ENCODE assay signal across 32 cellular contexts in the genomic region with DNA sequence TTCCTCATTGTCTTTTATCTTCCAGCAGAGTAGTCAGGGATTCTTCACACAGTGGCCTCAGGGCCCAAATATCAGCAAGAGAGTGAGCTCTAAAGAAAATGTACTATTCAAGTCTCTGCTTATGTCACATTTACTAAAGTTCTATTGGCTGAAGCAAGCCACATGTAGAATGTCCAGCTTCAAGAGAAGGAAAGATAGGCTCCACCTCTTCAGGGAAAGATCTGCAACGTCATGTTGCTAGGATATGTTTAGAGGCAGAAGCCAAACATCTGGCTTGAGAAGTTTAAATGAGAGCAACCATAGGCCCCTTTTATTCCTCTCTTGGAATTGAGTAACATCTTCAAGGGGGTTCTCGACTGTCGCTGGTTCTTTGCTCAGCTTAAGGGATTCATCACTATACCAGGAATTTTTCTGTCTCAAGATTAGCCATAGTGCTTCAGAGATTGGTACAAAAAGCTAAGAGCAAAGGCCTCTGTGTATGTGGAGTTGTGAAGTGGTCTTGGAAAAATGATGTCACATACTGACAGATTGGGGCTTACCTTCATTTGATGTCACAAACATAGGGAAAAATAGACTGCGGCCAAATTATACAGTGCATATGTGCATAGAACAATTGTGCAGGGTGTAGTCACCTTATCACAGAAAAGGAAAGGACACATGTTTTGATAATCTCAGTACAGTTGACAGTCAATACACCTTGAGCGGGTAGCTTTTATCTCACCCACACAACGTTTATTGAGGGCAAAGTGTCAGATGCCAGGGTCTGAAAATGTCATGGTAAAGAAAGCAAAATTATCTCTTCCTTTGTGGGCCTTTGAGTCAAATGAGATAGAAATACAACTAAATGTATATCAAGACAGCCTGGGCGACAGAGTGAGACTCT. TPM values are rescaled to one million over a fixed set of nuclear protein-coding genes. Genes with fewer than 3 reads are reported as not detected.
DNase-seq lines count a peak whose midpoint lies in the region; ATAC-seq, FAIRE-seq and TF ChIP-seq lines count a peak whose summit lies in the region.
"Had no signal": no experiment of that assay in that cellular context is flagged by ENCODE, and none has a peak within 500 bp of the region (broad histone marks: within the 10 kb centered on the region; RNA-seq: fewer than 3 reads in every experiment).

No MANE protein-coding gene starts in this region.

- no peak overlapping the region for H3K4me3 ChIP-seq in K562
- H3K4me3 ChIP-seq in foreskin fibroblast (ENCODE audit: low read depth in 1 of 2, low read length in 2 of 2) = peak overlapping the region in 1 of 2 donors; percentile 42
- H3K4me3 ChIP-seq in smooth muscle cell = no peak overlapping the region
- H3K4me3 ChIP-seq: adrenal gland, left ventricle myocardium inferior, ovary, tibial nerve had no signal

- 4% methylated on average over 7 of the region's 7 CpGs for WGBS in K562 (ENCODE audit: insufficient coverage, low coverage, missing lambda C conversion rate)
- WGBS in smooth muscle cell (ENCODE audit: low lambda C conversion rate) = 70% methylated on average over 7 of the region's 7 CpGs

- no peaks in the 10 kb centered on the region for H3K9me3 ChIP-seq in K562 (replicated peaks; ENCODE audit: control insufficient read depth, insufficient read depth, low read depth, low read length)
- H3K9me3 ChIP-seq in smooth muscle cell (replicated peaks; ENCODE audit: low read depth) = no peaks in the 10 kb centered on the region
- H3K9me3 ChIP-seq: adrenal gland, left ventricle myocardium inferior, ovary, tibial nerve had no signal

- H3K27me3 ChIP-seq in K562 (ENCODE audit: control insufficient read depth in 2 of 2, insufficient read depth in 2 of 2, low read length in 2 of 2) (no peaks in the 10 kb centered on the region), smooth muscle cell (ENCODE audit: low read depth) (no peaks in the 10 kb centered on the region)
- H3K27me3 ChIP-seq: adrenal gland, ovary, tibial nerve had no signal

- H3K9ac ChIP-seq in K562 (ENCODE audit: insufficient read depth in 1 of 2, low read depth in 2 of 2, low read length in 2 of 2) (no peak overlapping the region), smooth muscle cell (ENCODE audit: low read depth) (no peak overlapping the region)
- H3K9ac ChIP-seq: KMS-11 had no signal

- intact Hi-C loops in K562 (cut with micrococcal nuclease) = no loop called here

- H3K36me3 ChIP-seq in K562 (ENCODE audit: control insufficient read depth, insufficient read depth, low read length) = no peaks in the 10 kb centered on the region; the same call in 2 of the 3 replicates
- H3K36me3 ChIP-seq in smooth muscle cell (ENCODE audit: low read depth) = no peaks in the 10 kb centered on the region
- H3K36me3 ChIP-seq: adrenal gland, left ventricle myocardium inferior, ovary, tibial nerve had no signal

- H3K4me1 ChIP-seq in K562 (replicated peaks in 1 of 2; ENCODE audit: control insufficient read depth in 2 of 2, insufficient read depth in 2 of 2, low read length in 2 of 2) (peaks cover 0 to 37% of the 10 kb centered on the region in 2 experiments; a peak in 3 of 5 replicates), smooth muscle cell (ENCODE audit: low read depth) (peaks cover 6% of the 10 kb centered on the region)
- H3K4me1 ChIP-seq: left ventricle myocardium inferior, tibial nerve had no signal

- peaks cover 4% of the 10 kb centered on the region for H3K27me3 Mint-ChIP-seq in nephron progenitor cell (ENCODE audit: low read depth, poor library complexity)

- H3K4me2 ChIP-seq in K562 (ENCODE audit: insufficient read depth, low read length) = peak overlapping the region; percentile 49; the same call in 1 of the 2 replicates
- no peak overlapping the region for H3K4me2 ChIP-seq in smooth muscle cell
- H3K4me2 ChIP-seq: KMS-11 had no signal

- in situ Hi-C loops in K562 (cut with MboI) = no loop called here

- no peak for TF ChIP-seq CTCF in K562 (IDR thresholded peaks at IDR 0.05 in 2 of 3, conservative IDR thresholded peaks at IDR 0.05 in 1 of 3; ENCODE audit: insufficient read depth in 2 of 3, low read depth in 1 of 3, low read length in 3 of 3)
- no peak for TF ChIP-seq CTCF in foreskin fibroblast (IDR thresholded peaks at IDR 0.05; ENCODE audit: low read depth, low read length)
- no peak for TF ChIP-seq CTCF in smooth muscle cell (IDR thresholded peaks at IDR 0.05; ENCODE audit: borderline replicate concordance, insufficient read depth, poor library complexity, severe bottlenecking)
- no peak for TF ChIP-seq CTCF in GM10266 (IDR thresholded peaks at IDR 0.05; ENCODE audit: control insufficient read depth, insufficient read depth, low read depth, missing control alignments)
- TF ChIP-seq CTCF in nephron progenitor cell (IDR thresholded peaks at IDR 0.05) = no peak

- H4K20me1 ChIP-seq in K562 (replicated peaks; ENCODE audit: control insufficient read depth, insufficient read depth, low read length) (no peaks in the 10 kb centered on the region), smooth muscle cell (ENCODE audit: low read depth) (no peaks in the 10 kb centered on the region)

- no TSS peak for BruUV-seq in K562 (replicated peaks; lab: Mats Ljungman, UMichigan)

- H3K9me1 ChIP-seq in K562 (ENCODE audit: control insufficient read depth, insufficient read depth, low read length) = no peaks in the 10 kb centered on the region

- H3K4me1 Mint-ChIP-seq in nephron progenitor cell = peaks cover 4% of the 10 kb centered on the region
- H3K4me1 Mint-ChIP-seq: brain had no signal

- peak; percentile 73 for FAIRE-seq in K562 (lab: Jason Lieb, UNC)
- FAIRE-seq: GM18507 had no signal

- no peak overlapping the region for H3K27ac Mint-ChIP-seq in nephron progenitor cell
- H3K27ac Mint-ChIP-seq: activated T-cell treated with anti-CD3 and anti-CD28 coated beads, Interleukin-2, amount 50 U/mL, for 24 hours; mesothelial cell of epicardium; natural killer cell treated with Interleukin-12 subunit alpha and Interleukin-12 subunit beta and Interleukin-15 and Interleukin-18, amount 100 ng/mL, for 72 hours had no signal

- peak; percentile 88 for ATAC-seq in K562
- ATAC-seq: HCT116; natural killer cell treated with Interleukin-12 subunit alpha and Interleukin-12 subunit beta and Interleukin-15 and Interleukin-18, amount 100 ng/mL, for 72 hours had no signal

- TF ChIP-seq POLR2A in K562 (conservative IDR thresholded peaks at IDR 0.05) = no peak

- peak overlapping the region; percentile 75 for H2AFZ ChIP-seq in K562 (ENCODE audit: low read depth, low read length)
- H2AFZ ChIP-seq in smooth muscle cell (ENCODE audit: low read depth) = peak overlapping the region; percentile 4

- peak; percentile 72; the same call in 1 of the 2 replicates for TF ChIP-seq EP300 in K562 (IDR thresholded peaks at IDR 0.05; ENCODE audit: low read length)

- H3K9me3 Mint-ChIP-seq in nephron progenitor cell = no peaks in the 10 kb centered on the region
- H3K9me3 Mint-ChIP-seq: activated T-cell treated with anti-CD3 and anti-CD28 coated beads, Interleukin-2, amount 50 U/mL, for 24 hours; brain had no signal

- H3K79me2 ChIP-seq in K562 (ENCODE audit: control insufficient read depth, insufficient read depth, low read length) = no peaks in the 10 kb centered on the region
- no peaks in the 10 kb centered on the region for H3K79me2 ChIP-seq in smooth muscle cell (ENCODE audit: low read depth)

- H3K27ac ChIP-seq in K562 (ENCODE audit: extremely low read depth, low read depth, low read length) = peak overlapping the region; percentile 40; the same call in 2 of the 3 replicates
- H3K27ac ChIP-seq in smooth muscle cell (ENCODE audit: low read depth) = peak overlapping the region; percentile 58
- H3K27ac ChIP-seq: adrenal gland, C4-2B, KMS-11, left ventricle myocardium inferior, ovary, RWPE1, tibial nerve had no signal

- no peaks in the 10 kb centered on the region for H3K36me3 Mint-ChIP-seq in nephron progenitor cell (ENCODE audit: low read depth)
- H3K36me3 Mint-ChIP-seq: brain; mesothelial cell of epicardium; natural killer cell treated with Interleukin-12 subunit alpha and Interleukin-12 subunit beta and Interleukin-15 and Interleukin-18, amount 100 ng/mL, for 72 hours had no signal

- no peak for TF ChIP-seq RAD21 in K562 (CRISPR knock-in tag; conservative IDR thresholded peaks at IDR 0.05 in 1 of 2, IDR thresholded peaks at IDR 0.05 in 1 of 2)

- H3K4me3 Mint-ChIP-seq in nephron progenitor cell = no peak overlapping the region
- H3K4me3 Mint-ChIP-seq: activated T-cell treated with anti-CD3 and anti-CD28 coated beads, Interleukin-2, amount 50 U/mL, for 24 hours; mesothelial cell of epicardium; natural killer cell treated with Interleukin-12 subunit alpha and Interleukin-12 subunit beta and Interleukin-15 and Interleukin-18, amount 100 ng/mL, for 72 hours had no signal

- POLR2A ChIA-PET in K562 (lab: Yijun Ruan, JAX) = interaction anchor here (0.7 to 2.5 kb wide), 9 partner anchors 10 to 589 kb away, joined by 3 to 19 read pairs (median 4); partner anchors contain the start of genes NKIRAS1 and RPL15

- CTCF ChIA-PET in K562 (lab: Yijun Ruan, JAX; ENCODE audit: low intra/inter-chr PET ratio) = no interaction called here

- peak in 60 of 76 experiments; percentile 2 to 90 (median 42) for DNase-seq in HUDEP-2 (lab: John Stamatoyannopoulos, UW; ENCODE audit: unreplicated experiment in 76 of 76)
- DNase-seq in K562 (ENCODE audit: extremely low read depth in 1 of 4, low spot score in 3 of 4) = peak; percentile 39 to 78 (median 61)
- DNase-seq in foreskin fibroblast = peak; percentile 76 to 90
- no peak for DNase-seq in smooth muscle cell (lab: John Stamatoyannopoulos, UW; ENCODE audit: unreplicated experiment)
- no peak for DNase-seq in GM10266 (ENCODE audit: extremely low spot score)
- no peak for DNase-seq in NAMALWA (ENCODE audit: low spot score)
- no peak for DNase-seq in nephron progenitor cell
- no peak for DNase-seq in central memory CD4-positive, alpha-beta T cell
- DNase-seq: ACHN; activated T-cell treated with anti-CD3 and anti-CD28 coated beads, Interleukin-2, amount 50 U/mL, for 24 hours; adrenal gland; DND-41; effector CD8-positive, alpha-beta T cell; left ventricle myocardium inferior; MM.1S; NCI-H1436; NCI-H446 treated with DMSO at 0.1 percent for 48 hours; NCI-H82; ovary; retina; stimulated activated CD4-positive, alpha-beta T cell treated with anti-CD3 and anti-CD28 coated beads, Interleukin-2, amount 100 ng/mL, for 24 hours had no signal

- H3F3A ChIP-seq in smooth muscle cell (ENCODE audit: low read depth) = peaks cover 5% of the 10 kb centered on the region

RNA-seq across cellular contexts. Expression of gene THRB, which starts 11.3 kb away (rescaled TPM):
- 30.5 and 37.3 TPM in 2 replicates for total RNA-seq in K562 (2011; cell fraction: chromatin; rRNA removed; ENCODE audit: low replicate concordance)
- 8.4 and 9.8 TPM in 2 replicates for total RNA-seq in K562 (2011; cell fraction: nucleolus; rRNA removed)
- 15.2 and 25.6 TPM in 2 replicates for total RNA-seq in K562 (2011; cell fraction: nucleoplasm; rRNA removed)
- total RNA-seq in K562 (2014; rRNA removed) = 5.6 and 6.0 TPM in 2 replicates
- 6.9 and 8.3 TPM in 2 replicates for total RNA-seq in K562 (2014; rRNA removed; fragmentation: Illumina TruSeq; extraction: Trizol)
- 7.0 and 7.2 TPM in 2 replicates for total RNA-seq in K562 (2015; rRNA removed; fragmentation: Illumina TruSeq; extraction: Trizol)
- total RNA-seq in K562 (2021) = 9.7 and 10.5 TPM in 2 replicates
- polyA plus RNA-seq in K562 (2011; rRNA removed) = 11.0 and 14.9 TPM in 2 replicates
- polyA plus RNA-seq in K562 (2011; cell fraction: cytosol; rRNA removed) = 5.1 and 6.0 TPM in 2 replicates
- 14.3 and 15.5 TPM in 2 replicates for polyA plus RNA-seq in K562 (2011; cell fraction: nucleus; rRNA removed)
- 5.7 and 5.9 TPM in 2 replicates for polyA plus RNA-seq in K562 (2012)
- 7.1 and 9.0 TPM in 2 replicates for polyA plus RNA-seq in K562 (2014; fragmentation: Illumina TruSeq; extraction: Trizol)
- 1 to 10 TPM; 1.7 to 3.0 TPM for polyA plus RNA-seq in K562 (2014; fragmentation: Nextera tagmentation; extraction: Ambion mirVana)
- polyA plus RNA-seq in K562 (2014; rRNA removed) = 4.1 and 4.7 TPM in 2 replicates
- polyA minus RNA-seq in K562 (2011; rRNA and poly(A)+ RNA removed) = 34.3 and 35.4 TPM in 2 replicates
- polyA minus RNA-seq in K562 (2011; cell fraction: cytosol; rRNA and poly(A)+ RNA removed) = 6.6 and 11.8 TPM in 2 replicates
- 27.3 and 34.0 TPM in 2 replicates for polyA minus RNA-seq in K562 (2011; cell fraction: nucleus; rRNA and poly(A)+ RNA removed)
- 14.3 and 43.8 TPM in 2 replicates for total RNA-seq in smooth muscle cell
- polyA plus RNA-seq in smooth muscle cell = 5.6 and 11.2 TPM in 2 replicates
- total RNA-seq: activated CD8-positive, alpha-beta memory T cell treated with anti-CD3 and anti-CD28 coated beads for 36 hours; T-helper 1 cell treated with Interleukin-12 subunit alpha and Interleukin-12 subunit beta and Interleukin-4 antibody, amounts not matched to agents 30 ng/mL and 1 ng/mL, for 36 hours had no signal

Comparison
In these comparisons a context has a peak if more than half of its experiments do, and no peak if none do; other contexts are left out.
1. DNase-seq: peak in HUDEP-2 (60 of 76), K562 (4 of 4) and foreskin fibroblast (2 of 2); none in smooth muscle cell (single experiment), GM10266 (single experiment), NAMALWA (single experiment), nephron progenitor cell (single experiment) and central memory CD4-positive, alpha-beta T cell (single experiment).